Comparison of ENCODE assay signal across 8 cellular contexts in the genomic region with DNA sequence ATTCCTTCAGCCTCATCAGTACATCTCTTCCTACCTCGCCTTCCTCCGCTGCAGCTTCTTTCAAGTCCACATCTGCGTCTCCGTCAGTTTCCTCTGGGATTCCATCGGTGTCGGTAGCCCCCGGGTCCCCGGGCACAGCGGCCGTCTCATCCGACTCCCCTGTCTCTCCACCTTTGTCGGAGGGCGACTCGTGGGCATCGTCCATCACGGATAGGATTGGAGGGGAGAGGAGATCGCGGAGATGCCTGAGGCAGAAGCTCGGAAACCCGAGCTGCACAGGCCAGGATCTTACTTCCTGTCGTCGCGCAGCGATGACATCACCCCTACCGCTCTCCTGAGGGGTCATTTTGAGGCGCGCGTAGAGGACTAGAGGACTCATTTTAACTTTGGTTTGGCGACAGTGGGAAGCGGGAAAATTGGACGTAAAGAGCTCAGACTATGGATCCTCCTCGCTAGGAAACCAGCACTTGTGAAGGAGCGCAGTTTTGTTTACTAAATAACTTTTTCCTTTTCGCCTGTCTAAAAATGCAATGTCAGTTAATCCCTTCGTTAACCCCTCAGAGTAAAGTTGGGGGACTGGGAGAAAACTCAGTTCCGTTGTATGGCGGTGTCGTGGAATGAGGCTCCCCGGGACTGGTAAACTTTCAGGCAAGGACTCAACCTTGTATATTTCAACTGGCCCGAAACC. TPM values are rescaled to one million over a fixed set of nuclear protein-coding genes. Genes with fewer than 3 reads are reported as not detected.
DNase-seq lines count a peak whose midpoint lies in the region; ATAC-seq and TF ChIP-seq lines count a peak whose summit lies in the region.

A gene with protein sequence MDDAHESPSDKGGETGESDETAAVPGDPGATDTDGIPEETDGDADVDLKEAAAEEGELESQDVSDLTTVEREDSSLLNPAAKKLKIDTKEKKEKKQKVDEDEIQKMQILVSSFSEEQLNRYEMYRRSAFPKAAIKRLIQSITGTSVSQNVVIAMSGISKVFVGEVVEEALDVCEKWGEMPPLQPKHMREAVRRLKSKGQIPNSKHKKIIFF (minus strand): TSS at position 290 of the 688 bp plus-strand sequence. CDS start 85 bp downstream, at position 205.

- H3K36me3 ChIP-seq in mucosa of descending colon (ENCODE audit: low read depth), result no peaks in the 10 kb centered on the region

- intact Hi-C loops in mucosa of descending colon (cut with DNase I, micrococcal nuclease), result no loop called here

- peaks cover 23% of the 10 kb centered on the region for H3K4me1 ChIP-seq in mucosa of descending colon (ENCODE audit: low read depth)

- TF ChIP-seq CTCF in mucosa of descending colon (IDR thresholded peaks at IDR 0.05), result no peak

- peak within 1 kb of the TSS; percentile 82 for H3K27ac ChIP-seq in epithelial cell of prostate

- H3K4me3 ChIP-seq in mucosa of descending colon, result peak within 1 kb of the TSS; percentile 77

- DNase-seq in DMS 273 treated with DMSO at 0.1 percent for 48 hours (lab: John Stamatoyannopoulos, UW) (peak; percentile 93), KG1 (lab: John Stamatoyannopoulos, UW) (peak; percentile 80), epithelial cell of prostate (ENCODE audit: low read depth, low spot score) (peak; percentile 78), mucosa of descending colon (peak; percentile 93 to 97 (median 96))
- DNase-seq in activated T-cell treated with anti-CD3 and anti-CD28 coated beads, Interleukin-2, amount 50 U/mL, for 1 hour, result peak; percentile 88
- DNase-seq in stimulated activated CD8-positive, alpha-beta memory T cell treated with anti-CD3 and anti-CD28 coated beads, Interleukin-4, amount 100 ng/mL, for 1 hour (ENCODE audit: low read depth in 2 of 2, low spot score in 1 of 2), result peak; percentile 81 to 86

- ATAC-seq in GM21717 (IDR thresholded peaks at IDR 0.05; ENCODE audit: unreplicated experiment) (peak; percentile 58), mucosa of descending colon (peak; percentile 88)

- H3K9me3 ChIP-seq in mucosa of descending colon, result no peaks in the 10 kb centered on the region

TF ChIP-seq in PFSK-1, 5 proteins besides CTCF, POLR2A, EP300 and RAD21:
- peak; percentile 85; the same call in 1 of the 2 replicates for TF ChIP-seq TAF1 (IDR thresholded peaks at IDR 0.05; ENCODE audit: borderline replicate concordance, insufficient read depth, low read length)
- no peak for TF ChIP-seq SIN3A (IDR thresholded peaks at IDR 0.05; ENCODE audit: borderline replicate concordance, insufficient read depth, low read length)
- TF ChIP-seq, protein P1, sequence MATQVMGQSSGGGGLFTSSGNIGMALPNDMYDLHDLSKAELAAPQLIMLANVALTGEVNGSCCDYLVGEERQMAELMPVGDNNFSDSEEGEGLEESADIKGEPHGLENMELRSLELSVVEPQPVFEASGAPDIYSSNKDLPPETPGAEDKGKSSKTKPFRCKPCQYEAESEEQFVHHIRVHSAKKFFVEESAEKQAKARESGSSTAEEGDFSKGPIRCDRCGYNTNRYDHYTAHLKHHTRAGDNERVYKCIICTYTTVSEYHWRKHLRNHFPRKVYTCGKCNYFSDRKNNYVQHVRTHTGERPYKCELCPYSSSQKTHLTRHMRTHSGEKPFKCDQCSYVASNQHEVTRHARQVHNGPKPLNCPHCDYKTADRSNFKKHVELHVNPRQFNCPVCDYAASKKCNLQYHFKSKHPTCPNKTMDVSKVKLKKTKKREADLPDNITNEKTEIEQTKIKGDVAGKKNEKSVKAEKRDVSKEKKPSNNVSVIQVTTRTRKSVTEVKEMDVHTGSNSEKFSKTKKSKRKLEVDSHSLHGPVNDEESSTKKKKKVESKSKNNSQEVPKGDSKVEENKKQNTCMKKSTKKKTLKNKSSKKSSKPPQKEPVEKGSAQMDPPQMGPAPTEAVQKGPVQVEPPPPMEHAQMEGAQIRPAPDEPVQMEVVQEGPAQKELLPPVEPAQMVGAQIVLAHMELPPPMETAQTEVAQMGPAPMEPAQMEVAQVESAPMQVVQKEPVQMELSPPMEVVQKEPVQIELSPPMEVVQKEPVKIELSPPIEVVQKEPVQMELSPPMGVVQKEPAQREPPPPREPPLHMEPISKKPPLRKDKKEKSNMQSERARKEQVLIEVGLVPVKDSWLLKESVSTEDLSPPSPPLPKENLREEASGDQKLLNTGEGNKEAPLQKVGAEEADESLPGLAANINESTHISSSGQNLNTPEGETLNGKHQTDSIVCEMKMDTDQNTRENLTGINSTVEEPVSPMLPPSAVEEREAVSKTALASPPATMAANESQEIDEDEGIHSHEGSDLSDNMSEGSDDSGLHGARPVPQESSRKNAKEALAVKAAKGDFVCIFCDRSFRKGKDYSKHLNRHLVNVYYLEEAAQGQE (IDR thresholded peaks at IDR 0.05; ENCODE audit: insufficient read depth in 1 of 2, low read depth in 2 of 2, low read length in 2 of 2), result peak; percentile 49 to 51; a peak in 1 of 4 replicates
- TF ChIP-seq POLR2AphosphoS5 (IDR thresholded peaks at IDR 0.05; ENCODE audit: low read depth, low read length), result peak; percentile 95
- TF ChIP-seq FOXP2 (optimal IDR thresholded peaks at IDR 0.05; ENCODE audit: borderline replicate concordance, extremely low read depth, extremely low read length, insufficient read depth), result peak; percentile 6

RNA-seq across cellular contexts. Expression of the gene that starts here (rescaled TPM):
- 22.3 TPM for polyA plus RNA-seq in PFSK-1 (2012; ENCODE audit: insufficient read length, low read depth)
- 10 to 100 TPM; 23.2 to 26.8 (median 24.2) TPM for total RNA-seq in mucosa of descending colon

Comparison
In these comparisons a context has a peak if more than half of its experiments do, and no peak if none do; other contexts are left out.
1. Peak in every context shown above with its lines: DNase-seq, ATAC-seq, H3K4me3 ChIP-seq and H3K27ac ChIP-seq.